ENCODE assay signal across 1 cellular context in genomic region chr10:68074775-68075549, GRCh38.
A peak's percentile ranks its signal among the peaks of the same experiment; 100 is the strongest.
TF ChIP-seq lines count a peak whose summit lies in the region.

TSS of gene HERC4 (minus strand) at chr10:68075283. CDS start at chr10:68073108, 2,175 bp downstream.

TF ChIP-seq in HepG2, 621 proteins besides CTCF, POLR2A, EP300 and RAD21 (continued from another document and continues in another):
- TF ChIP-seq MIER3 (CRISPR knock-in tag; IDR thresholded peaks at IDR 0.05; ENCODE audit: borderline replicate concordance) (0 out of 2 replicates have a peak, but pooled peaks have one; percentile 36), NRL (CRISPR knock-in tag; IDR thresholded peaks at IDR 0.05; ENCODE audit: borderline replicate concordance) (peak; percentile 81; the same call in 1 of the 2 replicates), MTF1 (CRISPR knock-in tag; IDR thresholded peaks at IDR 0.05) (0 out of 2 replicates have a peak, but pooled peaks have one; percentile 47), ZNF703 (CRISPR knock-in tag; IDR thresholded peaks at IDR 0.05; ENCODE audit: borderline replicate concordance) (no peak), ATF2 (CRISPR knock-in tag; IDR thresholded peaks at IDR 0.05) (no peak), PCBP1 (IDR thresholded peaks at IDR 0.05; ENCODE audit: borderline replicate concordance, low read depth, low read length) (0 out of 2 replicates have a peak, but pooled peaks have one; percentile 47), ZNF264 (CRISPR knock-in tag; IDR thresholded peaks at IDR 0.05) (no peak), BHLHE40 (IDR thresholded peaks at IDR 0.05; ENCODE audit: low read length) (peak; percentile 61; the same call in 1 of the 2 replicates), TFDP1 (CRISPR knock-in tag; IDR thresholded peaks at IDR 0.05; ENCODE audit: borderline replicate concordance) (peak; percentile 84; the same call in 1 of the 2 replicates), ZNF136 (CRISPR knock-in tag; IDR thresholded peaks at IDR 0.05; ENCODE audit: low read depth) (peak; percentile 65; the same call in 1 of the 2 replicates), DRAP1 (CRISPR knock-in tag; IDR thresholded peaks at IDR 0.05) (peak; percentile 24; the same call in 1 of the 2 replicates), FOXC1 (CRISPR knock-in tag; IDR thresholded peaks at IDR 0.05; ENCODE audit: borderline replicate concordance) (peak; percentile 56; the same call in 1 of the 2 replicates), PATZ1 (CRISPR knock-in tag; IDR thresholded peaks at IDR 0.05) (peak; percentile 77), ZNF737 (CRISPR knock-in tag; IDR thresholded peaks at IDR 0.05; ENCODE audit: borderline replicate concordance) (no peak), MAZ (IDR thresholded peaks at IDR 0.05; ENCODE audit: borderline replicate concordance, low read depth, low read length) (0 out of 2 replicates have a peak, but pooled peaks have one; percentile 71), MAZ (CRISPR knock-in tag; IDR thresholded peaks at IDR 0.05; ENCODE audit: low read depth) (peak; percentile 54; the same call in 1 of the 2 replicates), NR2F6 (IDR thresholded peaks at IDR 0.05) (no peak), NR2F6 (CRISPR knock-in tag; IDR thresholded peaks at IDR 0.05) (0 out of 2 replicates have a peak, but pooled peaks have one; percentile 11), U2AF1 (optimal IDR thresholded peaks at IDR 0.05; ENCODE audit: low read depth, low read length) (no peak), YEATS2 (CRISPR knock-in tag; IDR thresholded peaks at IDR 0.05; ENCODE audit: borderline replicate concordance) (peak; percentile 64; the same call in 1 of the 2 replicates), KMT2A (CRISPR knock-in tag; IDR thresholded peaks at IDR 0.05) (peak; percentile 75; the same call in 1 of the 2 replicates), TEAD3 (CRISPR knock-in tag; optimal IDR thresholded peaks at IDR 0.05; ENCODE audit: borderline replicate concordance) (peak; percentile 37), KDM4B (CRISPR knock-in tag; IDR thresholded peaks at IDR 0.05) (no peak), CEBPB (IDR thresholded peaks at IDR 0.05; ENCODE audit: borderline replicate concordance, low read depth, low read length) (no peak), RFX3 (CRISPR knock-in tag; IDR thresholded peaks at IDR 0.05) (no peak), ZNF619 (CRISPR knock-in tag; IDR thresholded peaks at IDR 0.05) (0 out of 2 replicates have a peak, but pooled peaks have one; percentile 27), ZNF142 (CRISPR knock-in tag; IDR thresholded peaks at IDR 0.05) (peak; percentile 44; the same call in 1 of the 2 replicates), AGO2 (optimal IDR thresholded peaks at IDR 0.05; ENCODE audit: low read depth, low read length) (peak; percentile 90)
- TF ChIP-seq, protein P1, sequence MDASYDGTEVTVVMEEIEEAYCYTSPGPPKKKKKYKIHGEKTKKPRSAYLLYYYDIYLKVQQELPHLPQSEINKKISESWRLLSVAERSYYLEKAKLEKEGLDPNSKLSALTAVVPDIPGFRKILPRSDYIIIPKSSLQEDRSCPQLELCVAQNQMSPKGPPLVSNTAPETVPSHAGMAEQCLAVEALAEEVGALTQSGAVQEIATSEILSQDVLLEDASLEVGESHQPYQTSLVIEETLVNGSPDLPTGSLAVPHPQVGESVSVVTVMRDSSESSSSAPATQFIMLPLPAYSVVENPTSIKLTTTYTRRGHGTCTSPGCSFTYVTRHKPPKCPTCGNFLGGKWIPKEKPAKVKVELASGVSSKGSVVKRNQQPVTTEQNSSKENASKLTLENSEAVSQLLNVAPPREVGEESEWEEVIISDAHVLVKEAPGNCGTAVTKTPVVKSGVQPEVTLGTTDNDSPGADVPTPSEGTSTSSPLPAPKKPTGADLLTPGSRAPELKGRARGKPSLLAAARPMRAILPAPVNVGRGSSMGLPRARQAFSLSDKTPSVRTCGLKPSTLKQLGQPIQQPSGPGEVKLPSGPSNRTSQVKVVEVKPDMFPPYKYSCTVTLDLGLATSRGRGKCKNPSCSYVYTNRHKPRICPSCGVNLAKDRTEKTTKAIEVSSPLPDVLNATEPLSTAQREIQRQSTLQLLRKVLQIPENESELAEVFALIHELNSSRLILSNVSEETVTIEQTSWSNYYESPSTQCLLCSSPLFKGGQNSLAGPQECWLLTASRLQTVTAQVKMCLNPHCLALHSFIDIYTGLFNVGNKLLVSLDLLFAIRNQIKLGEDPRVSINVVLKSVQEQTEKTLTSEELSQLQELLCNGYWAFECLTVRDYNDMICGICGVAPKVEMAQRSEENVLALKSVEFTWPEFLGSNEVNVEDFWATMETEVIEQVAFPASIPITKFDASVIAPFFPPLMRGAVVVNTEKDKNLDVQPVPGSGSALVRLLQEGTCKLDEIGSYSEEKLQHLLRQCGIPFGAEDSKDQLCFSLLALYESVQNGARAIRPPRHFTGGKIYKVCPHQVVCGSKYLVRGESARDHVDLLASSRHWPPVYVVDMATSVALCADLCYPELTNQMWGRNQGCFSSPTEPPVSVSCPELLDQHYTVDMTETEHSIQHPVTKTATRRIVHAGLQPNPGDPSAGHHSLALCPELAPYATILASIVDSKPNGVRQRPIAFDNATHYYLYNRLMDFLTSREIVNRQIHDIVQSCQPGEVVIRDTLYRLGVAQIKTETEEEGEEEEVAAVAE (CRISPR knock-in tag; IDR thresholded peaks at IDR 0.05; ENCODE audit: borderline replicate concordance), result peak; percentile 47
- TF ChIP-seq, protein P2, sequence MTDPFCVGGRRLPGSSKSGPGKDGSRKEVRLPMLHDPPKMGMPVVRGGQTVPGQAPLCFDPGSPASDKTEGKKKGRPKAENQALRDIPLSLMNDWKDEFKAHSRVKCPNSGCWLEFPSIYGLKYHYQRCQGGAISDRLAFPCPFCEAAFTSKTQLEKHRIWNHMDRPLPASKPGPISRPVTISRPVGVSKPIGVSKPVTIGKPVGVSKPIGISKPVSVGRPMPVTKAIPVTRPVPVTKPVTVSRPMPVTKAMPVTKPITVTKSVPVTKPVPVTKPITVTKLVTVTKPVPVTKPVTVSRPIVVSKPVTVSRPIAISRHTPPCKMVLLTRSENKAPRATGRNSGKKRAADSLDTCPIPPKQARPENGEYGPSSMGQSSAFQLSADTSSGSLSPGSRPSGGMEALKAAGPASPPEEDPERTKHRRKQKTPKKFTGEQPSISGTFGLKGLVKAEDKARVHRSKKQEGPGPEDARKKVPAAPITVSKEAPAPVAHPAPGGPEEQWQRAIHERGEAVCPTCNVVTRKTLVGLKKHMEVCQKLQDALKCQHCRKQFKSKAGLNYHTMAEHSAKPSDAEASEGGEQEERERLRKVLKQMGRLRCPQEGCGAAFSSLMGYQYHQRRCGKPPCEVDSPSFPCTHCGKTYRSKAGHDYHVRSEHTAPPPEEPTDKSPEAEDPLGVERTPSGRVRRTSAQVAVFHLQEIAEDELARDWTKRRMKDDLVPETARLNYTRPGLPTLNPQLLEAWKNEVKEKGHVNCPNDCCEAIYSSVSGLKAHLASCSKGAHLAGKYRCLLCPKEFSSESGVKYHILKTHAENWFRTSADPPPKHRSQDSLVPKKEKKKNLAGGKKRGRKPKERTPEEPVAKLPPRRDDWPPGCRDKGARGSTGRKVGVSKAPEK (CRISPR knock-in tag; IDR thresholded peaks at IDR 0.05; ENCODE audit: borderline replicate concordance), result 0 out of 2 replicates have a peak, but pooled peaks have one; percentile 20
- TF ChIP-seq, protein P3, sequence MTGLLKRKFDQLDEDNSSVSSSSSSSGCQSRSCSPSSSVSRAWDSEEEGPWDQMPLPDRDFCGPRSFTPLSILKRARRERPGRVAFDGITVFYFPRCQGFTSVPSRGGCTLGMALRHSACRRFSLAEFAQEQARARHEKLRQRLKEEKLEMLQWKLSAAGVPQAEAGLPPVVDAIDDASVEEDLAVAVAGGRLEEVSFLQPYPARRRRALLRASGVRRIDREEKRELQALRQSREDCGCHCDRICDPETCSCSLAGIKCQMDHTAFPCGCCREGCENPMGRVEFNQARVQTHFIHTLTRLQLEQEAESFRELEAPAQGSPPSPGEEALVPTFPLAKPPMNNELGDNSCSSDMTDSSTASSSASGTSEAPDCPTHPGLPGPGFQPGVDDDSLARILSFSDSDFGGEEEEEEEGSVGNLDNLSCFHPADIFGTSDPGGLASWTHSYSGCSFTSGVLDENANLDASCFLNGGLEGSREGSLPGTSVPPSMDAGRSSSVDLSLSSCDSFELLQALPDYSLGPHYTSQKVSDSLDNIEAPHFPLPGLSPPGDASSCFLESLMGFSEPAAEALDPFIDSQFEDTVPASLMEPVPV (CRISPR knock-in tag; IDR thresholded peaks at IDR 0.05), result peak; percentile 3; the same call in 1 of the 2 replicates
- TF ChIP-seq, protein P4, sequence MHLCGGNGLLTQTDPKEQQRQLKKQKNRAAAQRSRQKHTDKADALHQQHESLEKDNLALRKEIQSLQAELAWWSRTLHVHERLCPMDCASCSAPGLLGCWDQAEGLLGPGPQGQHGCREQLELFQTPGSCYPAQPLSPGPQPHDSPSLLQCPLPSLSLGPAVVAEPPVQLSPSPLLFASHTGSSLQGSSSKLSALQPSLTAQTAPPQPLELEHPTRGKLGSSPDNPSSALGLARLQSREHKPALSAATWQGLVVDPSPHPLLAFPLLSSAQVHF (CRISPR knock-in tag; IDR thresholded peaks at IDR 0.05), result 0 out of 2 replicates have a peak, but pooled peaks have one; percentile 58
